ENCODE assay signal across 11 cellular contexts in the genomic region with DNA sequence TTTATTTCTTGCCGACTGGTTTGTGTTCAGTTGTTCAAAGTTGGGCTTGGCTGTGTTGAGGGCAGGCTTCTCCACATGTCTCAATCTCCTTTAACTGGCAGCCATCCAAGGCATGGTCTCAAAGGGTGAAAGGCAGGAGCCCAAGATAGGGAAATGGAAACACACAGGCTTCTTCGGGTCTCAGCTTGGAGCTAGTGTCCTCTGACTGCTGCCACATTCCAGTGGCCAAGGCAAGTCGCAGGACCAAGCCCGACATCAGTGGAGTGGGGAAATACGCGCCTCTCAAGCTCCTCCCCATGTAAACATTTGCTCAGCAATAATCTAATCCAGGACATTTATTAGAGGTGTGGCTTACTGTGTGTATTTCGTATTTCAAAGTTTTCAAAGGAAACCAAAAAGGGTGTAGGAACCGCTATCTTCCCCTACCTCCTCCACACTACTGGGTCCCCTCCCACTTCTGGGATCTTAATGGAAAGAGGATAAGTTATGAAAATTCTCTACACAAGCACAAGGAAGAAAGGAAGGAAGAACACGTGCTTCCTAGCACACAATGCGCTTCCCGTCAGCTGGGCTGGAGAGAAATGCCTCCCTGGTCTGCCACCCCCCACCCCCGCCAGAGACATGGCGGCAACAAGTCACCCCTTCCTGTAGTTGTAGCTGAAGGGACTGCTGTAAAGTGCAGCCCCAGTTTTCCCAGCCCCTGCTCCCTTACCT.
DNase-seq lines count a peak whose midpoint lies in the region; ATAC-seq, FAIRE-seq and TF ChIP-seq lines count a peak whose summit lies in the region.
"Had no signal": no experiment of that assay in that cellular context is flagged by ENCODE, and none has a peak within 500 bp of the region (broad histone marks: within the 10 kb centered on the region; RNA-seq: fewer than 3 reads in every experiment).

No MANE protein-coding gene starts in this region.

- no peaks in the 10 kb centered on the region for H3K36me3 ChIP-seq in HepG2 (replicated peaks in 1 of 2; ENCODE audit: control insufficient read depth in 1 of 2, insufficient read depth in 2 of 2, low read length in 2 of 2)

- no peak for TF ChIP-seq POLR2A in HepG2 (IDR thresholded peaks at IDR 0.05; ENCODE audit: insufficient read depth in 1 of 2, low read depth in 2 of 2, low read length in 2 of 2)

- no TSS peak for BruUV-seq in HepG2 (replicated peaks; lab: Mats Ljungman, UMichigan)

- no peak overlapping the region for H3K4me2 ChIP-seq in HepG2 (ENCODE audit: low read depth, low read length)

- intact Hi-C loops in Right ventricle myocardium superior (cut with DNase I) (no loop called here), Right ventricle myocardium inferior (cut with DNase I) (loop anchor here (2.0 to 5.0 kb wide), 3 partner anchors 40 to 179 kb away; no protein-coding TSS in a partner anchor), HepG2 (cut with micrococcal nuclease; ENCODE audit: unreplicated experiment) (no loop called here)

- H3K4me1 ChIP-seq in HepG2 (ENCODE audit: insufficient read depth, low read length), result peaks cover 16% of the 10 kb centered on the region

- H3K27me3 ChIP-seq in HepG2 (ENCODE audit: control insufficient read depth in 1 of 2, insufficient read depth in 2 of 2, low read length in 2 of 2), result peaks cover 2 to 39% of the 10 kb centered on the region in 2 experiments; a peak in 3 of 5 replicates

- TF ChIP-seq EP300 in HepG2 (IDR thresholded peaks at IDR 0.05; ENCODE audit: low read depth in 2 of 2, low read length in 2 of 2) (no peak), HepG2 (CRISPR knock-in tag; IDR thresholded peaks at IDR 0.05; ENCODE audit: borderline replicate concordance) (no peak)

- H3K27ac ChIP-seq in HepG2 (ENCODE audit: extremely low read length, insufficient read depth, low read length), result no peak overlapping the region

- DNase-seq in Right ventricle myocardium superior (no peak), Right ventricle myocardium inferior (ENCODE audit: missing footprints) (no peak), choroid plexus epithelial cell (ENCODE audit: low read depth) (peak; percentile 43), HepG2 (ENCODE audit: low spot score) (no peak), hypothalamus (lab: John Stamatoyannopoulos, UW) (no peak), cerebellar cortex (ENCODE audit: low spot score) (no peak)
- DNase-seq: T-helper 17 cell had no signal

- TF ChIP-seq RAD21 in HepG2 (CRISPR knock-in tag; IDR thresholded peaks at IDR 0.05), result no peak

- H3K4me3 ChIP-seq in choroid plexus epithelial cell (ENCODE audit: low read depth, low read length) (no peak overlapping the region), HepG2 (replicated peaks in 1 of 3; ENCODE audit: insufficient read depth in 1 of 3, low read depth in 2 of 3, low read length in 3 of 3) (no peak overlapping the region)

- TF ChIP-seq CTCF in choroid plexus epithelial cell (conservative IDR thresholded peaks at IDR 0.05; ENCODE audit: low read depth, low read length) (no peak), HepG2 (CRISPR knock-in tag; IDR thresholded peaks at IDR 0.05) (no peak)

- CTCF ChIA-PET in HepG2 (lab: Yijun Ruan, JAX; ENCODE audit: low intra/inter-chr PET ratio, low total read pairs), result no interaction called here

- FAIRE-seq in HepG2 (lab: Jason Lieb, UNC), result no peak
- FAIRE-seq: endometrium, H54 had no signal

- no peaks in the 10 kb centered on the region for H4K20me1 ChIP-seq in HepG2 (ENCODE audit: insufficient read depth, low read length)

- no peak overlapping the region for H3K9ac ChIP-seq in HepG2 (ENCODE audit: insufficient read depth, low read depth, low read length)

- POLR2A ChIA-PET in HepG2 (lab: Yijun Ruan, JAX), result no interaction called here

- no peaks in the 10 kb centered on the region for H3K79me2 ChIP-seq in HepG2 (ENCODE audit: insufficient read depth, low read length)

- in situ Hi-C loops in HepG2 (cut with HindIII; ENCODE audit: extremely low pct_ligation_motif_present, low pct_unique_long_range_greater_than_20kb), result no loop called here

- WGBS in HepG2 (ENCODE audit: low lambda C conversion rate), result 17% methylated on average over 13 of the region's 13 CpGs

- no peak overlapping the region for H2AFZ ChIP-seq in HepG2 (ENCODE audit: low read length)

- no peaks in the 10 kb centered on the region; the same call in 1 of the 2 replicates for H3K9me3 ChIP-seq in HepG2 (ENCODE audit: low read length)

- ATAC-seq in Right ventricle myocardium superior (ENCODE audit: poor library complexity) (peak; percentile 17), Right ventricle myocardium inferior (no peak), HepG2 (no peak), GM21529 (IDR thresholded peaks at IDR 0.05; ENCODE audit: unreplicated experiment) (no peak), GM19395 (IDR thresholded peaks at IDR 0.05; ENCODE audit: unreplicated experiment) (no peak)
- ATAC-seq: T-helper 17 cell had no signal

TF ChIP-seq in HepG2, 621 proteins besides CTCF, POLR2A, EP300 and RAD21:
- TF ChIP-seq, protein P1, sequence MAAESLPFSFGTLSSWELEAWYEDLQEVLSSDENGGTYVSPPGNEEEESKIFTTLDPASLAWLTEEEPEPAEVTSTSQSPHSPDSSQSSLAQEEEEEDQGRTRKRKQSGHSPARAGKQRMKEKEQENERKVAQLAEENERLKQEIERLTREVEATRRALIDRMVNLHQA (CRISPR knock-in tag; IDR thresholded peaks at IDR 0.05), result no peak
- TF ChIP-seq EZH2 (conservative IDR thresholded peaks at IDR 0.05; ENCODE audit: low read depth, low read length), result peak; percentile 89; the same call in 1 of the 2 replicates
- no peak for TF ChIP-seq ZNF75D (CRISPR knock-in tag; IDR thresholded peaks at IDR 0.05; ENCODE audit: borderline replicate concordance)
- TF ChIP-seq ZNF343 (CRISPR knock-in tag; IDR thresholded peaks at IDR 0.05), result no peak
- TF ChIP-seq ONECUT2 (CRISPR knock-in tag; IDR thresholded peaks at IDR 0.05), result no peak
